ENCODE assay signal across 14 cellular contexts in the genomic region with DNA sequence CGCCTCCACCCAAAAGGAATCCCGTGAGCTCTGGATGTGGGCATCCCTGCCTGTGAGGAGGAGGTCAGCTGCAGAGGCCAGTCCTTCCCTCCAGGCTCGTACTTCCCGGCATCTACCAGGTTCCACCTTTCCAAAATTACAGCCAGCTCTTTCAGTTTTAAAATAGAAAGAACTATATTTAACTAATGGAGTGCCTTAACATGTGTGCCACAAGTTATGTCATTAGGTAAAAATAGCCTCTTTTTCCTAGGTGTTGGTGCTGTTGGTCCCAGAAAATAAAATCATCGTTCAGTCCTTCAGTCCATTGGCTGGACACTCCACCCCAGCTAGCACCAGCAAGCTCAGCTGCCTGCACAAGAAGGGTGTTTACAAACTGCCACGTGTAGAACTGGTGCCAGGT.
DNase-seq lines count a peak whose midpoint lies in the region; ATAC-seq and TF ChIP-seq lines count a peak whose summit lies in the region.
"Had no signal": no experiment of that assay in that cellular context is flagged by ENCODE, and none has a peak within 500 bp of the region (broad histone marks: within the 10 kb centered on the region; RNA-seq: fewer than 3 reads in every experiment).

No MANE protein-coding gene starts in this region.

- H3K27ac Mint-ChIP-seq in activated T-cell treated with anti-CD3 and anti-CD28 coated beads, Interleukin-2, amount 50 U/mL, for 24 hours: peak overlapping the region; percentile 64
- peak overlapping the region; percentile 33 for H3K27ac Mint-ChIP-seq in CD4-positive, alpha-beta T cell
- H3K27ac Mint-ChIP-seq in IgD-negative memory B cell: peak overlapping the region in 2 of 3 donors; percentile 12 to 19
- H3K27ac Mint-ChIP-seq: H9 had no signal

- no peaks in the 10 kb centered on the region for H3K9me3 Mint-ChIP-seq in activated T-cell treated with anti-CD3 and anti-CD28 coated beads, Interleukin-2, amount 50 U/mL, for 24 hours
- H3K9me3 Mint-ChIP-seq in activated T-cell treated with anti-CD3 and anti-CD28 coated beads, Interleukin-2, amount 50 U/mL, for 4 hours: no peaks in the 10 kb centered on the region
- no peaks in the 10 kb centered on the region for H3K9me3 Mint-ChIP-seq in CD4-positive, alpha-beta T cell
- H3K9me3 Mint-ChIP-seq in IgD-negative memory B cell: no peaks in the 10 kb centered on the region
- H3K9me3 Mint-ChIP-seq: H9 had no signal

- H3K4me1 ChIP-seq in right cardiac atrium (ENCODE audit: control insufficient read depth, insufficient read depth, low read length): peaks cover 15% of the 10 kb centered on the region
- H3K4me1 ChIP-seq: A549, SJSA1 had no signal

- intact Hi-C loops in CD4-positive, alpha-beta T cell (cut with DNase I, micrococcal nuclease): no loop called here
- intact Hi-C loops in right cardiac atrium (cut with DNase I): no loop called here

- ATAC-seq in activated T-cell treated with anti-CD3 and anti-CD28 coated beads, Interleukin-2, amount 50 U/mL, for 4 hours: no peak
- no peak for ATAC-seq in CD4-positive, alpha-beta T cell (ENCODE audit: poor library complexity)
- no peak for ATAC-seq in right cardiac atrium
- ATAC-seq: A549 had no signal

- POLR2A ChIA-PET in CD4-positive, alpha-beta T cell (lab: Charles Lee): interaction anchor here (1.4 kb wide), 1 partner anchor 11 kb away, joined by 4 read pairs; no protein-coding TSS in a partner anchor

- WGBS in right cardiac atrium: 66% methylated on average over 6 of the region's 6 CpGs

- no peak overlapping the region for H3K27ac ChIP-seq in CD4-positive, alpha-beta T cell (ENCODE audit: low read depth, low read length)
- H3K27ac ChIP-seq in right cardiac atrium (ENCODE audit: low read length): peak overlapping the region; percentile 61
- H3K27ac ChIP-seq: A549, SJSA1 had no signal

- DNase-seq in activated T-cell treated with anti-CD3 and anti-CD28 coated beads, Interleukin-2, amount 50 U/mL, for 24 hours: no peak
- no peak for DNase-seq in activated T-cell treated with anti-CD3 and anti-CD28 coated beads, Interleukin-2, amount 50 U/mL, for 4 hours
- no peak for DNase-seq in CD4-positive, alpha-beta T cell
- DNase-seq in right cardiac atrium (peak in 1 of 3 donors; percentile 45), NCI-H146 (lab: John Stamatoyannopoulos, UW) (no peak), NCI-H187 treated with DMSO at 0.1 percent for 48 hours (lab: John Stamatoyannopoulos, UW) (no peak), NCI-H524 treated with DMSO at 0.1 percent for 48 hours (lab: John Stamatoyannopoulos, UW) (no peak)
- DNase-seq: DND-41, H9, NCI-H446 treated with DMSO at 0.1 percent for 48 hours, NCI-H82 had no signal

- peaks cover 31% of the 10 kb centered on the region for H3K4me1 Mint-ChIP-seq in activated T-cell treated with anti-CD3 and anti-CD28 coated beads, Interleukin-2, amount 50 U/mL, for 24 hours (ENCODE audit: low read depth)
- H3K4me1 Mint-ChIP-seq in activated T-cell treated with anti-CD3 and anti-CD28 coated beads, Interleukin-2, amount 50 U/mL, for 4 hours (ENCODE audit: low read depth): peaks cover 32% of the 10 kb centered on the region
- H3K4me1 Mint-ChIP-seq in CD4-positive, alpha-beta T cell (ENCODE audit: low read depth): peaks cover 52% of the 10 kb centered on the region
- H3K4me1 Mint-ChIP-seq in IgD-negative memory B cell: peaks cover 16 to 33% (median 22%) of the 10 kb centered on the region in 3 donors

- H3K27me3 ChIP-seq in CD4-positive, alpha-beta T cell (ENCODE audit: control insufficient read depth, insufficient read depth, low read length): no peaks in the 10 kb centered on the region
- H3K27me3 ChIP-seq in right cardiac atrium (ENCODE audit: control insufficient read depth, insufficient read depth): no peaks in the 10 kb centered on the region
- H3K27me3 ChIP-seq: SJSA1 had no signal

- H3K9me3 ChIP-seq in CD4-positive, alpha-beta T cell (ENCODE audit: control insufficient read depth, low read length): no peaks in the 10 kb centered on the region
- H3K9me3 ChIP-seq in right cardiac atrium (ENCODE audit: control insufficient read depth, low read length): no peaks in the 10 kb centered on the region
- H3K9me3 ChIP-seq: A549, SJSA1 had no signal

- H3K4me3 ChIP-seq in right cardiac atrium (ENCODE audit: low read length): no peak overlapping the region
- H3K4me3 ChIP-seq: A549, SJSA1 had no signal

- CTCF ChIA-PET in CD4-positive, alpha-beta T cell (lab: Charles Lee): interaction anchor here (0.6 to 0.9 kb wide), 2 partner anchors 9 to 153 kb away, joined by 3 read pairs; no protein-coding TSS in a partner anchor

- no peak overlapping the region for H3K4me3 Mint-ChIP-seq in activated T-cell treated with anti-CD3 and anti-CD28 coated beads, Interleukin-2, amount 50 U/mL, for 24 hours
- no peak overlapping the region for H3K4me3 Mint-ChIP-seq in activated T-cell treated with anti-CD3 and anti-CD28 coated beads, Interleukin-2, amount 50 U/mL, for 4 hours
- no peak overlapping the region for H3K4me3 Mint-ChIP-seq in CD4-positive, alpha-beta T cell
- H3K4me3 Mint-ChIP-seq in IgD-negative memory B cell: no peak overlapping the region
- H3K4me3 Mint-ChIP-seq: H9 had no signal

- TF ChIP-seq CTCF in CD4-positive, alpha-beta T cell (IDR thresholded peaks at IDR 0.05): no peak

- no peaks in the 10 kb centered on the region for H3K27me3 Mint-ChIP-seq in activated T-cell treated with anti-CD3 and anti-CD28 coated beads, Interleukin-2, amount 50 U/mL, for 24 hours
- H3K27me3 Mint-ChIP-seq in activated T-cell treated with anti-CD3 and anti-CD28 coated beads, Interleukin-2, amount 50 U/mL, for 4 hours (ENCODE audit: low read depth): no peaks in the 10 kb centered on the region
- no peaks in the 10 kb centered on the region for H3K27me3 Mint-ChIP-seq in CD4-positive, alpha-beta T cell
- H3K27me3 Mint-ChIP-seq in IgD-negative memory B cell: no peaks in the 10 kb centered on the region

- peaks cover 95% of the 10 kb centered on the region for H3K36me3 Mint-ChIP-seq in activated T-cell treated with anti-CD3 and anti-CD28 coated beads, Interleukin-2, amount 50 U/mL, for 24 hours (ENCODE audit: low read depth)
- H3K36me3 Mint-ChIP-seq in activated T-cell treated with anti-CD3 and anti-CD28 coated beads, Interleukin-2, amount 50 U/mL, for 4 hours (ENCODE audit: insufficient read depth): peaks cover 22% of the 10 kb centered on the region
- H3K36me3 Mint-ChIP-seq in CD4-positive, alpha-beta T cell (ENCODE audit: low read depth): peaks cover 98% of the 10 kb centered on the region
- H3K36me3 Mint-ChIP-seq in IgD-negative memory B cell: peaks cover 4% of the 10 kb centered on the region
